19 cellular contexts compared by ENCODE assay signal in genomic region chr10:68717435-68717834, GRCh38. TPM values are rescaled to one million over a fixed set of nuclear protein-coding genes. Genes with fewer than 3 reads are reported as not detected.
A peak's percentile ranks its signal among the peaks of the same experiment; 100 is the strongest.
DNase-seq lines count a peak whose midpoint lies in the region; ATAC-seq and TF ChIP-seq lines count a peak whose summit lies in the region.
"Had no signal": no experiment of that assay in that cellular context is flagged by ENCODE, and none has a peak within 500 bp of the region (broad histone marks: within the 10 kb centered on the region; RNA-seq: fewer than 3 reads in every experiment).

No MANE protein-coding gene starts in this region.

- no peak for ATAC-seq in DND-41 (ENCODE audit: insufficient read depth, low read depth)
- no peak for ATAC-seq in WTC11
- no peak for ATAC-seq in GM18498 (IDR thresholded peaks at IDR 0.05; ENCODE audit: unreplicated experiment)
- ATAC-seq: CD8-positive, alpha-beta T cell; GM12878 had no signal

- H4K20me1 ChIP-seq in DND-41 (ENCODE audit: insufficient read depth, low read length) (no peaks in the 10 kb centered on the region), neural progenitor cell (ENCODE audit: low read depth) (no peaks in the 10 kb centered on the region)

- intact Hi-C loops in posterior cingulate gyrus (cut with DNase I), result no loop called here

- H3K4me3 ChIP-seq in DND-41 (ENCODE audit: low read depth in 1 of 2, low read length in 2 of 2), result no peak overlapping the region
- no peak overlapping the region for H3K4me3 ChIP-seq in neural progenitor cell
- H3K4me3 ChIP-seq: BLaER1, GM12878 had no signal

- CTCF ChIA-PET in WTC11 (lab: Charles Lee), result interaction anchor here (1.1 kb wide), 1 partner anchor 167 kb away, joined by 4 read pairs; no protein-coding TSS in a partner anchor

- H2AFZ ChIP-seq in DND-41 (ENCODE audit: low read depth, low read length) (peak overlapping the region; percentile 33; the same call in 1 of the 2 replicates), neural progenitor cell (replicated peaks) (peak overlapping the region; percentile 76)

- no peaks in the 10 kb centered on the region for H3K9me3 Mint-ChIP-seq in WTC11
- peaks cover 4% of the 10 kb centered on the region for H3K9me3 Mint-ChIP-seq in neural progenitor cell
- H3K9me3 Mint-ChIP-seq: CD4-positive, CD25-positive, alpha-beta regulatory T cell; CD8-positive, alpha-beta T cell had no signal

- H3K27ac ChIP-seq in DND-41 (ENCODE audit: low read length) (no peak overlapping the region), neural progenitor cell (no peak overlapping the region)
- H3K27ac ChIP-seq: 22Rv1, BLaER1, C4-2B had no signal

- DNase-seq in DND-41 (no peak), WTC11 (ENCODE audit: low spot score) (no peak), neural progenitor cell (ENCODE audit: low spot score) (no peak), posterior cingulate gyrus (no peak), NAMALWA (ENCODE audit: low spot score) (no peak)
- DNase-seq: CD4-positive, CD25-positive, alpha-beta regulatory T cell; CD8-positive, alpha-beta T cell; DMS153; EL; GDM1; GOT3; HCEC 1CT had no signal

- no peak for TF ChIP-seq CTCF in DND-41 (IDR thresholded peaks at IDR 0.05; ENCODE audit: borderline replicate concordance, extremely low read depth, low read length, poor library complexity, severe bottlenecking)
- TF ChIP-seq CTCF in WTC11 (IDR thresholded peaks at IDR 0.05), result no peak
- TF ChIP-seq CTCF in neural progenitor cell (IDR thresholded peaks at IDR 0.05), result no peak

- H3F3A ChIP-seq in neural progenitor cell (ENCODE audit: low read depth), result peaks cover 23% of the 10 kb centered on the region

- H3K4me3 Mint-ChIP-seq in WTC11, result no peak overlapping the region
- H3K4me3 Mint-ChIP-seq in neural progenitor cell, result no peak overlapping the region
- H3K4me3 Mint-ChIP-seq: B cell; CD8-positive, alpha-beta T cell had no signal

- H3K79me2 ChIP-seq in DND-41 (ENCODE audit: insufficient read depth, low read length) (peaks cover 15% of the 10 kb centered on the region), neural progenitor cell (ENCODE audit: low read depth) (peaks cover 13% of the 10 kb centered on the region)

- no peaks in the 10 kb centered on the region for H3K9me3 ChIP-seq in DND-41 (ENCODE audit: insufficient read depth, low read length, severe bottlenecking)
- H3K9me3 ChIP-seq in neural progenitor cell (ENCODE audit: low read depth), result no peaks in the 10 kb centered on the region
- H3K9me3 ChIP-seq: Caco-2 had no signal

- H3K4me1 Mint-ChIP-seq in WTC11, result peaks cover 5% of the 10 kb centered on the region
- peaks cover 7% of the 10 kb centered on the region for H3K4me1 Mint-ChIP-seq in neural progenitor cell

- H3K27ac Mint-ChIP-seq in WTC11 (no peak overlapping the region), neural progenitor cell (no peak overlapping the region)
- H3K27ac Mint-ChIP-seq: B cell; CD4-positive, CD25-positive, alpha-beta regulatory T cell; CD8-positive, alpha-beta T cell had no signal

- H3K36me3 ChIP-seq in DND-41 (ENCODE audit: insufficient read depth, low read length) (peaks cover 6% of the 10 kb centered on the region; the same call in 1 of the 2 replicates), neural progenitor cell (no peaks in the 10 kb centered on the region)
- H3K36me3 ChIP-seq: BLaER1 had no signal

- H3K4me1 ChIP-seq in DND-41 (ENCODE audit: insufficient read depth, low read length), result peaks cover 12% of the 10 kb centered on the region
- H3K4me1 ChIP-seq in neural progenitor cell, result peaks cover 4% of the 10 kb centered on the region

- H3K27me3 ChIP-seq in DND-41 (ENCODE audit: insufficient read depth, low read length, poor library complexity) (no peaks in the 10 kb centered on the region), neural progenitor cell (no peaks in the 10 kb centered on the region)
- H3K27me3 ChIP-seq: BLaER1 had no signal

- no peak overlapping the region for H3K9ac ChIP-seq in DND-41 (ENCODE audit: low read depth, low read length)
- no peak overlapping the region for H3K9ac ChIP-seq in neural progenitor cell
- H3K9ac ChIP-seq: BLaER1 had no signal

- peaks cover 5% of the 10 kb centered on the region for H3K36me3 Mint-ChIP-seq in WTC11
- H3K36me3 Mint-ChIP-seq in neural progenitor cell, result peaks cover 8% of the 10 kb centered on the region

- POLR2A ChIA-PET in WTC11 (lab: Charles Lee), result no interaction called here

- no peaks in the 10 kb centered on the region; the same call in 1 of the 2 replicates for H3K27me3 Mint-ChIP-seq in WTC11 (ENCODE audit: low read depth)
- H3K27me3 Mint-ChIP-seq in neural progenitor cell (ENCODE audit: insufficient read depth, low read depth), result peaks cover 5% of the 10 kb centered on the region
- H3K27me3 Mint-ChIP-seq: B cell had no signal

- H3K4me2 ChIP-seq in DND-41 (ENCODE audit: insufficient read depth, low read length) (no peak overlapping the region), neural progenitor cell (no peak overlapping the region)
- H3K4me2 ChIP-seq: BLaER1 had no signal

TF ChIP-seq in WTC11, 78 proteins besides CTCF, POLR2A, EP300 and RAD21:
- TF ChIP-seq E2F4 (CRISPR knock-in tag; IDR thresholded peaks at IDR 0.05; ENCODE audit: borderline replicate concordance, low read depth) (no peak), ZNF121 (CRISPR knock-in tag; IDR thresholded peaks at IDR 0.05) (peak; percentile 78)
TF ChIP-seq in WTC11: peak in this region for 1.

RNA-seq across cellular contexts. Expression of gene CCAR1, which starts 3.6 kb away (rescaled TPM):
- total RNA-seq in WTC11 (2021) (75.0 to 95.4 TPM (median 79.7 TPM) in 3 replicates), neural progenitor cell (ENCODE audit: low replicate concordance) (92.7 and 141 TPM in 2 replicates)
